In the genomic region with DNA sequence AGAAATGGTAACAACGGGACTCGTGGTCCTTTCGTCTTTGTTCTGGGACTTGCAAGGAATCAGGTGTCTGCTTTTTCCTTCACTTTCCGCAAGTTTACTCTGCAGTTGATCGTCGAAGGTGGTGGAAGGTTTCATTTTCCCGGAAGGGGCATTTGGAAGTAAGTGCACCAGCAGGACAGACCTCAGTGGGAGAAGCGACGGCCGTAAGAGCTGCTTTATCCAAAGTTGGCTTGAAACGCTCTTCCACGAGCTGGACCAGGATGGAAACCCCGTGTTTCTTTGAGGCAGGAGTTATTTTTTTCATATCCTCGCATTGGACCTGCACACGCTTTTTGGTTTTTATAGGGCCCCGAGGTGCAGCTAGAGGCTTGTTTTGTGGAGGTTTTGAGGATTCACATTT, we compare ENCODE assay signal across 8 cellular contexts. TPM values are rescaled to one million over a fixed set of nuclear protein-coding genes. Genes with fewer than 3 reads are reported as not detected.
DNase-seq lines count a peak whose midpoint lies in the region; ATAC-seq and TF ChIP-seq lines count a peak whose summit lies in the region.

No MANE protein-coding gene starts in this region.

- H3K36me3 Mint-ChIP-seq in neural progenitor cell, result peaks cover 5% of the 10 kb centered on the region

- BruUV-seq in PC-3 (replicated peaks; lab: Mats Ljungman, UMichigan), result TSS peak; percentile 47

- H3K27me3 Mint-ChIP-seq in neural progenitor cell (ENCODE audit: insufficient read depth, low read depth), result peaks cover 6% of the 10 kb centered on the region

- peaks cover 22% of the 10 kb centered on the region for H3K4me1 Mint-ChIP-seq in neural progenitor cell

- intact Hi-C loops in PC-3 (cut with micrococcal nuclease), result loop anchor here (5.0 kb wide), 1 partner anchor 135 kb away; no protein-coding TSS in a partner anchor

- H3K27me3 ChIP-seq in PC-3 (ENCODE audit: low read length), result no peaks in the 10 kb centered on the region
- no peaks in the 10 kb centered on the region for H3K27me3 ChIP-seq in endocrine pancreas (ENCODE audit: control insufficient read depth, insufficient read depth, low read length)
- no peaks in the 10 kb centered on the region for H3K27me3 ChIP-seq in neural progenitor cell

- TF ChIP-seq CTCF in PC-3 (conservative IDR thresholded peaks at IDR 0.05; ENCODE audit: low read depth, low read length) (no peak), neural progenitor cell (IDR thresholded peaks at IDR 0.05) (no peak)

- H3K9me2 ChIP-seq in PC-3 (replicated peaks; ENCODE audit: low read length), result no peaks in the 10 kb centered on the region

- peak overlapping the region; percentile 48 for H3K27ac Mint-ChIP-seq in neural progenitor cell

- H4K20me1 ChIP-seq in PC-3 (ENCODE audit: low read length) (peaks cover 9% of the 10 kb centered on the region), neural progenitor cell (ENCODE audit: low read depth) (peaks cover 58% of the 10 kb centered on the region)

- CTCF ChIA-PET in PC-3 (lab: Charles Lee), result no interaction called here

- H3K4me3 ChIP-seq in PC-3 (ENCODE audit: low read length) (peak overlapping the region; percentile 97), endocrine pancreas (ENCODE audit: control insufficient read depth, insufficient read depth, low read length) (peak overlapping the region; percentile 82), neural progenitor cell (peak overlapping the region; percentile 99)

- peak overlapping the region; percentile 92 for H3K4me3 Mint-ChIP-seq in neural progenitor cell

- H2AFZ ChIP-seq in PC-3 (ENCODE audit: low read length) (0 out of 2 replicates have a peak overlapping the region, but pooled peaks have one; percentile 23), neural progenitor cell (replicated peaks) (no peak overlapping the region)

- peak overlapping the region; percentile 84 for H3K27ac ChIP-seq in PC-3 (ENCODE audit: low read length)
- no peak overlapping the region for H3K27ac ChIP-seq in neural progenitor cell

- DNase-seq in CD1c-positive myeloid dendritic cell (ENCODE audit: extremely low spot score), result peak; percentile 19
- peak; percentile 28 for DNase-seq in PC-3
- DNase-seq in neural progenitor cell (ENCODE audit: low spot score), result no peak
- no peak for DNase-seq in UCSD-AML1 (lab: John Stamatoyannopoulos, UW; ENCODE audit: unreplicated experiment)

- H3K36me3 ChIP-seq in PC-3 (ENCODE audit: low read depth, low read length) (no peaks in the 10 kb centered on the region), endocrine pancreas (ENCODE audit: control insufficient read depth, insufficient read depth, low read length) (no peaks in the 10 kb centered on the region), neural progenitor cell (no peaks in the 10 kb centered on the region)

- H3K9ac ChIP-seq in PC-3 (ENCODE audit: low read length) (peak overlapping the region; percentile 97), endocrine pancreas (ENCODE audit: control insufficient read depth, insufficient read depth, low read length) (peak overlapping the region; percentile 97), neural progenitor cell (no peak overlapping the region)

- H3K79me2 ChIP-seq in PC-3 (ENCODE audit: low read length) (peaks cover 60% of the 10 kb centered on the region), neural progenitor cell (ENCODE audit: low read depth) (peaks cover 46% of the 10 kb centered on the region)

- peaks cover 47% of the 10 kb centered on the region for H3K4me1 ChIP-seq in PC-3 (ENCODE audit: insufficient read depth, low read length)
- no peaks in the 10 kb centered on the region for H3K4me1 ChIP-seq in endocrine pancreas (ENCODE audit: control insufficient read depth, insufficient read depth, low read length)
- peaks cover 8% of the 10 kb centered on the region for H3K4me1 ChIP-seq in neural progenitor cell

- H3K4me2 ChIP-seq in PC-3 (ENCODE audit: low read length) (peak overlapping the region; percentile 100), neural progenitor cell (peak overlapping the region; percentile 97)

- H3K9me3 ChIP-seq in PC-3 (ENCODE audit: low read length) (no peaks in the 10 kb centered on the region), endocrine pancreas (ENCODE audit: control insufficient read depth, low read length) (no peaks in the 10 kb centered on the region), neural progenitor cell (ENCODE audit: low read depth) (no peaks in the 10 kb centered on the region)

- no peaks in the 10 kb centered on the region for H3F3A ChIP-seq in PC-3 (ENCODE audit: low read length, unreplicated experiment)
- H3F3A ChIP-seq in neural progenitor cell (ENCODE audit: low read depth), result peaks cover 12% of the 10 kb centered on the region

- POLR2A ChIA-PET in PC-3 (lab: Charles Lee; ENCODE audit: unreplicated experiment), result no interaction called here

- no peaks in the 10 kb centered on the region for H3K9me3 Mint-ChIP-seq in neural progenitor cell

- ATAC-seq in PC-3 (no peak), HG03565 (IDR thresholded peaks at IDR 0.05; ENCODE audit: unreplicated experiment) (no peak), GM21529 (IDR thresholded peaks at IDR 0.05; ENCODE audit: unreplicated experiment) (no peak)
- no peak for ATAC-seq in activated CD4-positive, CD25-positive, alpha-beta regulatory T cell treated with anti-CD3 and anti-CD28 coated beads, Interleukin-2, amount 50 U/mL, for 24 hours

RNA-seq across cellular contexts. Expression of a gene that starts 1.2 kb away (rescaled TPM):
- total RNA-seq in PC-3 (2014; rRNA removed) (52.5 and 55.0 TPM in 2 replicates), neural progenitor cell (ENCODE audit: low replicate concordance) (22.2 and 26.4 TPM in 2 replicates)

RNA-seq across cellular contexts. Expression of a gene that starts 30.7 kb away (rescaled TPM):
- total RNA-seq in PC-3 (2014; rRNA removed), result 9.4 and 11.5 TPM in 2 replicates
- 10.8 and 27.8 TPM in 2 replicates for total RNA-seq in neural progenitor cell (ENCODE audit: low replicate concordance)

Comparison
In these comparisons a context has a peak if more than half of its experiments do, and no peak if none do; other contexts are left out.
1. DNase-seq: peak in CD1c-positive myeloid dendritic cell (single experiment) and PC-3 (single experiment); none in neural progenitor cell (single experiment) and UCSD-AML1 (single experiment).
2. Peak in every context shown above with its lines, with median percentiles within 50 percentile points of each other: H3K4me3 ChIP-seq.